Comparison of ENCODE assay signal across 8 cellular contexts in genomic region chr4:24488399-24489164, GRCh38.
A peak's percentile ranks its signal among the peaks of the same experiment; 100 is the strongest.
DNase-seq lines count a peak whose midpoint lies in the region; ATAC-seq and TF ChIP-seq lines count a peak whose summit lies in the region.

No MANE protein-coding gene starts in this region.

- peak; percentile 61 for TF ChIP-seq CTCF in OCI-LY1 (IDR thresholded peaks at IDR 0.05; ENCODE audit: low read length)
- peak; percentile 74 to 89 (median 82) for TF ChIP-seq CTCF in gastroesophageal sphincter (IDR thresholded peaks at IDR 0.05)
- TF ChIP-seq CTCF in parathyroid adenoma (IDR thresholded peaks at IDR 0.05): peak; percentile 76

- peak; percentile 91 for ATAC-seq in GM19043 (IDR thresholded peaks at IDR 0.05; ENCODE audit: low read depth, unreplicated experiment)
- ATAC-seq in HG03432 (IDR thresholded peaks at IDR 0.05; ENCODE audit: unreplicated experiment): peak; percentile 85
- ATAC-seq in gastroesophageal sphincter: peak; percentile 73
- no peak for ATAC-seq in GM21528 (IDR thresholded peaks at IDR 0.05; ENCODE audit: low FRiP score, unreplicated experiment)

- H3K79me2 ChIP-seq in OCI-LY1 (ENCODE audit: insufficient read depth, low read length): no peaks in the 10 kb centered on the region
- H3K79me2 ChIP-seq in parathyroid adenoma: no peaks in the 10 kb centered on the region

- peak; percentile 75 for DNase-seq in CD1c-positive myeloid dendritic cell (ENCODE audit: extremely low spot score)
- DNase-seq in activated T-cell treated with anti-CD3 and anti-CD28 coated beads, Interleukin-2, amount 50 U/mL, for 48 hours: peak; percentile 77 to 82

- no peak for TF ChIP-seq POLR2A in gastroesophageal sphincter (IDR thresholded peaks at IDR 0.05)

- H3K27ac ChIP-seq in OCI-LY1 (ENCODE audit: low read depth, low read length, poor library complexity, severe bottlenecking) (no peak overlapping the region), gastroesophageal sphincter (no peak overlapping the region), parathyroid adenoma (no peak overlapping the region)

- H3K4me2 ChIP-seq in OCI-LY1 (ENCODE audit: low read length): no peak overlapping the region
- H3K4me2 ChIP-seq in parathyroid adenoma (ENCODE audit: low read length): no peak overlapping the region

- no peak for TF ChIP-seq EP300 in gastroesophageal sphincter (IDR thresholded peaks at IDR 0.05)

- H3K9ac ChIP-seq in OCI-LY1 (ENCODE audit: low read length) (no peak overlapping the region), parathyroid adenoma (no peak overlapping the region)

- H2AFZ ChIP-seq in OCI-LY1 (ENCODE audit: low read length): no peak overlapping the region
- no peak overlapping the region for H2AFZ ChIP-seq in parathyroid adenoma

- H3K36me3 ChIP-seq in OCI-LY1 (ENCODE audit: insufficient read depth, low read length) (no peaks in the 10 kb centered on the region), gastroesophageal sphincter (no peaks in the 10 kb centered on the region), parathyroid adenoma (ENCODE audit: control insufficient read depth, insufficient read depth, low read length) (no peaks in the 10 kb centered on the region)

- 45 to 68% methylated on average over 6 to 11 of the region's 15 CpGs for WGBS in gastroesophageal sphincter (ENCODE audit: low coverage in 1 of 2), 2 donors

- no peaks in the 10 kb centered on the region for H3K9me2 ChIP-seq in OCI-LY1 (ENCODE audit: low read depth, low read length)

- H3K4me3 ChIP-seq in OCI-LY1 (ENCODE audit: low read depth, low read length, poor library complexity, severe bottlenecking) (no peak overlapping the region), gastroesophageal sphincter (no peak overlapping the region), parathyroid adenoma (ENCODE audit: low read depth, low read length) (no peak overlapping the region)

- H3F3A ChIP-seq in OCI-LY1 (ENCODE audit: insufficient read depth, low read length): no peaks in the 10 kb centered on the region

- H4K20me1 ChIP-seq in OCI-LY1 (ENCODE audit: insufficient read depth, low read length): no peaks in the 10 kb centered on the region

- H3K4me1 ChIP-seq in OCI-LY1 (ENCODE audit: insufficient read depth, low read length, severe bottlenecking): no peaks in the 10 kb centered on the region
- no peaks in the 10 kb centered on the region for H3K4me1 ChIP-seq in gastroesophageal sphincter
- no peaks in the 10 kb centered on the region for H3K4me1 ChIP-seq in parathyroid adenoma

- H3K27me3 ChIP-seq in OCI-LY1 (ENCODE audit: insufficient read depth, low read length) (no peaks in the 10 kb centered on the region), gastroesophageal sphincter (no peaks in the 10 kb centered on the region), parathyroid adenoma (ENCODE audit: control insufficient read depth, insufficient read depth, low read length) (no peaks in the 10 kb centered on the region)

- H3K9me3 ChIP-seq in OCI-LY1 (ENCODE audit: low read length) (no peaks in the 10 kb centered on the region), gastroesophageal sphincter (no peaks in the 10 kb centered on the region), parathyroid adenoma (ENCODE audit: control insufficient read depth, low read length) (no peaks in the 10 kb centered on the region)
